In genomic region chr1:157377216-157377821, GRCh38 we compare ENCODE assay signal across 7 cellular contexts.
A peak's percentile ranks its signal among the peaks of the same experiment; 100 is the strongest.
DNase-seq lines count a peak whose midpoint lies in the region; ATAC-seq, FAIRE-seq and TF ChIP-seq lines count a peak whose summit lies in the region.

No MANE protein-coding gene starts in this region.

- DNase-seq in HFF-Myc (ENCODE audit: extremely low read depth, low read depth) (peak; percentile 11), Panc1 (ENCODE audit: low read depth, low spot score) (no peak), esophagus muscularis mucosa (ENCODE audit: extremely low spot score) (no peak), retinal pigment epithelial cell (ENCODE audit: low read depth) (no peak), frontal cortex (ENCODE audit: low spot score in 2 of 2) (no peak)

- ATAC-seq in Panc1: peak; percentile 71; the same call in 1 of the 2 replicates
- ATAC-seq in HG03378 (IDR thresholded peaks at IDR 0.05; ENCODE audit: unreplicated experiment): no peak

- TF ChIP-seq POLR2A in esophagus muscularis mucosa (IDR thresholded peaks at IDR 0.05; ENCODE audit: low read depth): no peak

- H3K4me1 ChIP-seq in DOHH2 (ENCODE audit: control insufficient read depth, low read length): no peaks in the 10 kb centered on the region
- no peaks in the 10 kb centered on the region for H3K4me1 ChIP-seq in Panc1 (ENCODE audit: control insufficient read depth, insufficient read depth, low read length)
- no peaks in the 10 kb centered on the region for H3K4me1 ChIP-seq in esophagus muscularis mucosa

- no peaks in the 10 kb centered on the region for H3F3A ChIP-seq in DOHH2 (ENCODE audit: control insufficient read depth, insufficient read depth)

- 28% methylated on average over 8 of the region's 9 CpGs for WGBS in esophagus muscularis mucosa

- H3K36me3 ChIP-seq in DOHH2 (ENCODE audit: control insufficient read depth, low read length) (no peaks in the 10 kb centered on the region), Panc1 (ENCODE audit: control insufficient read depth, insufficient read depth, low read length) (no peaks in the 10 kb centered on the region), esophagus muscularis mucosa (no peaks in the 10 kb centered on the region)

- no peaks in the 10 kb centered on the region for H4K20me1 ChIP-seq in DOHH2 (ENCODE audit: control insufficient read depth, insufficient read depth, low read depth, low read length)

- no peak overlapping the region for H3K4me3 ChIP-seq in DOHH2 (ENCODE audit: low read length)
- H3K4me3 ChIP-seq in HFF-Myc (replicated peaks; ENCODE audit: low read depth, low read length): no peak overlapping the region
- H3K4me3 ChIP-seq in Panc1 (ENCODE audit: low read depth in 2 of 2, low read length in 2 of 2): no peak overlapping the region
- H3K4me3 ChIP-seq in esophagus muscularis mucosa: no peak overlapping the region
- H3K4me3 ChIP-seq in retinal pigment epithelial cell (ENCODE audit: low read length): no peak overlapping the region

- H3K9me3 ChIP-seq in DOHH2 (ENCODE audit: control insufficient read depth, insufficient read depth, low read length) (no peaks in the 10 kb centered on the region), Panc1 (ENCODE audit: control insufficient read depth, insufficient read depth, low read depth, low read length) (no peaks in the 10 kb centered on the region), esophagus muscularis mucosa (no peaks in the 10 kb centered on the region)

- in situ Hi-C loops in Panc1 (cut with HindIII; ENCODE audit: low pct_unique_long_range_greater_than_20kb, low sequenced_read_pairs): no loop called here

- TF ChIP-seq CTCF in DOHH2 (IDR thresholded peaks at IDR 0.05; ENCODE audit: low read depth, low read length, poor library complexity, severe bottlenecking) (peak; percentile 79), HFF-Myc (IDR thresholded peaks at IDR 0.05; ENCODE audit: low read depth, low read length, missing control alignments) (peak; percentile 75), Panc1 (IDR thresholded peaks at IDR 0.05) (peak; percentile 77), esophagus muscularis mucosa (IDR thresholded peaks at IDR 0.05) (peak in 2 of 3 experiments; percentile 21 to 36), retinal pigment epithelial cell (conservative IDR thresholded peaks at IDR 0.05; ENCODE audit: low read depth, low read length) (peak; percentile 78)

- POLR2A ChIA-PET in Panc1 (lab: Charles Lee): interaction anchor here (0.6 kb wide), 1 partner anchor 104 kb away, joined by 3 read pairs; no protein-coding TSS in a partner anchor

- H3K79me2 ChIP-seq in DOHH2 (ENCODE audit: control insufficient read depth, low read length): no peaks in the 10 kb centered on the region

- H3K27me3 ChIP-seq in DOHH2 (ENCODE audit: control insufficient read depth, low read length): peaks cover 34% of the 10 kb centered on the region
- H3K27me3 ChIP-seq in Panc1 (ENCODE audit: control insufficient read depth, insufficient read depth, low read length): peaks cover 12% of the 10 kb centered on the region
- H3K27me3 ChIP-seq in esophagus muscularis mucosa: peaks cover 0 to 35% (median 0%) of the 10 kb centered on the region in 4 donors

- H3K9me2 ChIP-seq in DOHH2 (replicated peaks; ENCODE audit: control insufficient read depth, low read length): no peaks in the 10 kb centered on the region

- no peak overlapping the region for H3K27ac ChIP-seq in DOHH2 (ENCODE audit: low read depth, low read length)
- no peak overlapping the region for H3K27ac ChIP-seq in Panc1 (ENCODE audit: low read length)
- H3K27ac ChIP-seq in esophagus muscularis mucosa (replicated peaks in 1 of 4): no peak overlapping the region

- FAIRE-seq in frontal cortex (lab: Jason Lieb, UNC): no peak

- TF ChIP-seq EP300 in esophagus muscularis mucosa (IDR thresholded peaks at IDR 0.05): no peak

- H3K4me2 ChIP-seq in DOHH2 (ENCODE audit: low read length): no peak overlapping the region

- intact Hi-C loops in Panc1 (cut with micrococcal nuclease; ENCODE audit: unreplicated experiment) (no loop called here), esophagus muscularis mucosa (cut with DNase I) (no loop called here)

- no TSS peak for BruUV-seq in Panc1 (replicated peaks; lab: Mats Ljungman, UMichigan)

- CTCF ChIA-PET in Panc1 (lab: Charles Lee): no interaction called here

Comparison
In these comparisons a context has a peak if more than half of its experiments do, and no peak if none do; other contexts are left out.
1. CTCF ChIP-seq: peak in every context shown above with its lines; median percentile 79 in DOHH2; 78 in retinal pigment epithelial cell; 77 in Panc1; 75 in HFF-Myc; 28 in esophagus muscularis mucosa.